In genomic region chr21:45562401-45562800, GRCh38 we compare ENCODE assay signal across 21 cellular contexts. TPM values are rescaled to one million over a fixed set of nuclear protein-coding genes. Genes with fewer than 3 reads are reported as not detected.
A peak's percentile ranks its signal among the peaks of the same experiment; 100 is the strongest.
DNase-seq lines count a peak whose midpoint lies in the region; ATAC-seq lines count a peak whose summit lies in the region.
"Had no signal": no experiment of that assay in that cellular context is flagged by ENCODE, and none has a peak within 500 bp of the region (broad histone marks: within the 10 kb centered on the region; RNA-seq: fewer than 3 reads in every experiment).

No MANE protein-coding gene starts in this region.

- ATAC-seq in GM18517 (IDR thresholded peaks at IDR 0.05; ENCODE audit: unreplicated experiment): no peak
- ATAC-seq in GM18873 (IDR thresholded peaks at IDR 0.05; ENCODE audit: low FRiP score, unreplicated experiment): no peak
- no peak for ATAC-seq in GM18867 (IDR thresholded peaks at IDR 0.05; ENCODE audit: unreplicated experiment)
- no peak for ATAC-seq in GM21526 (IDR thresholded peaks at IDR 0.05; ENCODE audit: low FRiP score, unreplicated experiment)

- peak; percentile 19 for DNase-seq in EH (ENCODE audit: low read depth)
- DNase-seq in amniotic epithelial cell (ENCODE audit: low read depth): peak; percentile 8
- peak; percentile 49 for DNase-seq in islet precursor cell
- peak; percentile 42 for DNase-seq in posterior vena cava (ENCODE audit: low spot score)
- DNase-seq: activated CD4-positive, alpha-beta memory T cell treated with anti-CD3 and anti-CD28 coated beads, Interleukin-2, amount 10 ng/mL, durations not matched to agents 7 days and 5 days; activated effector memory CD4-positive, alpha-beta T cell treated with anti-CD3 and anti-CD28 coated beads, Interleukin-2, amount 50 U/mL, for 16 hours; activated naive CD8-positive, alpha-beta T cell treated with anti-CD3 and anti-CD28 coated beads for 36 hours; activated T-cell treated with anti-CD3 and anti-CD28 coated beads, Interleukin-2, amount 50 U/mL, for 1 hour; GF-D8; GM23248; MV-4-11; naive B cell; NCI-H1436 treated with DMSO at 0.1 percent for 48 hours; RPMI8226; stimulated activated CD4-positive, alpha-beta T cell treated with anti-CD3 and anti-CD28 coated beads, Interleukin-1b, Interleukin-23, amount 100 ng/mL, for 48 hours; stimulated activated CD8-positive, alpha-beta memory T cell treated with anti-CD3 and anti-CD28 coated beads, Interleukin-4, amount 100 ng/mL, for 48 hours; trophoblast cell had no signal

- intact Hi-C loops in posterior vena cava (cut with DNase I): no loop called here

RNA-seq across cellular contexts. Expression of gene SLC19A1, which starts 20.2 kb away (rescaled TPM):
- 1 to 10 TPM; 4.5 to 6.5 TPM for total RNA-seq in posterior vena cava
